Comparison of ENCODE assay signal across 1 cellular context in the genomic region with DNA sequence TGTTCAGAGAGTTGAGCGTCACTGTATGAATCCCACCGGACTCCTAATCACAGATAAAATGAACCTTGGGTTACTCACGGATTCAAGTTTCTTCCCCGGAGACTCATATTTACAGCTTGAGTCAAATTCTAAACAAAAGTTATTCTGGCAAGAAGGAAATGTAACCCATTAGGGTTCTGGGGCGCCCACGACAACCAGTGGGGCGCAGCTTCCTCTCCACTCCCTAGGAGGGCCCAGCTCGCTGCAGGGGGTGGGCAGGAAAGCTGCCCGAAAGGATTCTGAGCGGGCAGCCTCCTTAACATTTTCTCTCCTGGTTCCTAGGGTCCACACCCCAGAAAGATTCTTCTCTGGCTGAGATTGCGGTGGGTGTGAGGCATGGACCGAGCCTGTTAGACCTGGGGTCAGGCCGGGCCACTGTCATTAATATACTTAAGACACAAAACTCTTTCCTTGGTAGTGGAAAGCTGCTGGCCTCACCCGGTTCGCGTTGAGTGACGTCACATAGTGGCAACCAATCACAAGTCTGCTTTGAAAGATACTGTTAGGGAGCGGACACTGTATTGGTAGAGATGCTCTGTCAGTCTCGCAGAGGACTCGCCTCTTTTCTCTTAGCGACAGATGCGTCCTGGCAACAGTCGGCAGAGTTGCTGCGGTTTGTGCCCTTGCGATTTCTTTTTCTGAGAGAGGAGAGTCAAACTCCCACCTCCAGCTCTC.
TF ChIP-seq lines count a peak whose summit lies in the region.

No MANE protein-coding gene starts in this region.

TF ChIP-seq in GM12878, 131 proteins besides CTCF, POLR2A, EP300 and RAD21 (continued from another document):
- peak; percentile 97 for TF ChIP-seq NBN (IDR thresholded peaks at IDR 0.05)
- no peak for TF ChIP-seq KAT2A (conservative IDR thresholded peaks at IDR 0.05; ENCODE audit: control insufficient read depth, low read depth, low read length)
- TF ChIP-seq, protein P1, sequence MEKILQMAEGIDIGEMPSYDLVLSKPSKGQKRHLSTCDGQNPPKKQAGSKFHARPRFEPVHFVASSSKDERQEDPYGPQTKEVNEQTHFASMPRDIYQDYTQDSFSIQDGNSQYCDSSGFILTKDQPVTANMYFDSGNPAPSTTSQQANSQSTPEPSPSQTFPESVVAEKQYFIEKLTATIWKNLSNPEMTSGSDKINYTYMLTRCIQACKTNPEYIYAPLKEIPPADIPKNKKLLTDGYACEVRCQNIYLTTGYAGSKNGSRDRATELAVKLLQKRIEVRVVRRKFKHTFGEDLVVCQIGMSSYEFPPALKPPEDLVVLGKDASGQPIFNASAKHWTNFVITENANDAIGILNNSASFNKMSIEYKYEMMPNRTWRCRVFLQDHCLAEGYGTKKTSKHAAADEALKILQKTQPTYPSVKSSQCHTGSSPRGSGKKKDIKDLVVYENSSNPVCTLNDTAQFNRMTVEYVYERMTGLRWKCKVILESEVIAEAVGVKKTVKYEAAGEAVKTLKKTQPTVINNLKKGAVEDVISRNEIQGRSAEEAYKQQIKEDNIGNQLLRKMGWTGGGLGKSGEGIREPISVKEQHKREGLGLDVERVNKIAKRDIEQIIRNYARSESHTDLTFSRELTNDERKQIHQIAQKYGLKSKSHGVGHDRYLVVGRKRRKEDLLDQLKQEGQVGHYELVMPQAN (conservative IDR thresholded peaks at IDR 0.05): peak; percentile 26; the same call in 1 of the 2 replicates
- peak; percentile 78; the same call in 1 of the 2 replicates for TF ChIP-seq SIN3A (IDR thresholded peaks at IDR 0.05; ENCODE audit: low read depth, low read length)
- TF ChIP-seq CREM (IDR thresholded peaks at IDR 0.05; ENCODE audit: low read depth): peak; percentile 95
- TF ChIP-seq FOS (IDR thresholded peaks at IDR 0.05; ENCODE audit: borderline replicate concordance, extremely low read depth, insufficient read length): peak; percentile 84
- TF ChIP-seq, protein P2, sequence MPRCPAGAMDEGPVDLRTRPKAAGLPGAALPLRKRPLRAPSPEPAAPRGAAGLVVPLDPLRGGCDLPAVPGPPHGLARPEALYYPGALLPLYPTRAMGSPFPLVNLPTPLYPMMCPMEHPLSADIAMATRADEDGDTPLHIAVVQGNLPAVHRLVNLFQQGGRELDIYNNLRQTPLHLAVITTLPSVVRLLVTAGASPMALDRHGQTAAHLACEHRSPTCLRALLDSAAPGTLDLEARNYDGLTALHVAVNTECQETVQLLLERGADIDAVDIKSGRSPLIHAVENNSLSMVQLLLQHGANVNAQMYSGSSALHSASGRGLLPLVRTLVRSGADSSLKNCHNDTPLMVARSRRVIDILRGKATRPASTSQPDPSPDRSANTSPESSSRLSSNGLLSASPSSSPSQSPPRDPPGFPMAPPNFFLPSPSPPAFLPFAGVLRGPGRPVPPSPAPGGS (IDR thresholded peaks at IDR 0.05; ENCODE audit: borderline replicate concordance, insufficient read depth, low read depth, low read length, poor library complexity, severe bottlenecking): no peak
- 0 out of 2 replicates have a peak, but pooled peaks have one; percentile 11 for TF ChIP-seq IRF4 (IDR thresholded peaks at IDR 0.05; ENCODE audit: low read depth, low read length)
- peak; percentile 89 for TF ChIP-seq RFX5 (IDR thresholded peaks at IDR 0.05; ENCODE audit: low read depth, low read length)
- TF ChIP-seq GATAD2B (conservative IDR thresholded peaks at IDR 0.05; ENCODE audit: low read depth): no peak
- 0 out of 2 replicates have a peak, but pooled peaks have one; percentile 9 for TF ChIP-seq EED (IDR thresholded peaks at IDR 0.05; ENCODE audit: low read depth)
- TF ChIP-seq FOXM1 (IDR thresholded peaks at IDR 0.05; ENCODE audit: low read depth, low read length): no peak
- 0 out of 2 replicates have a peak, but pooled peaks have one; percentile 22 for TF ChIP-seq NR2F1 (conservative IDR thresholded peaks at IDR 0.05)
- TF ChIP-seq CBX5 (IDR thresholded peaks at IDR 0.05; ENCODE audit: low read depth): no peak
- TF ChIP-seq, protein P3, sequence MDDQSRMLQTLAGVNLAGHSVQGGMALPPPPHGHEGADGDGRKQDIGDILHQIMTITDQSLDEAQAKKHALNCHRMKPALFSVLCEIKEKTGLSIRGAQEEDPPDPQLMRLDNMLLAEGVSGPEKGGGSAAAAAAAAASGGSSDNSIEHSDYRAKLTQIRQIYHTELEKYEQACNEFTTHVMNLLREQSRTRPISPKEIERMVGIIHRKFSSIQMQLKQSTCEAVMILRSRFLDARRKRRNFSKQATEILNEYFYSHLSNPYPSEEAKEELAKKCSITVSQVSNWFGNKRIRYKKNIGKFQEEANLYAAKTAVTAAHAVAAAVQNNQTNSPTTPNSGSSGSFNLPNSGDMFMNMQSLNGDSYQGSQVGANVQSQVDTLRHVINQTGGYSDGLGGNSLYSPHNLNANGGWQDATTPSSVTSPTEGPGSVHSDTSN (IDR thresholded peaks at IDR 0.05; ENCODE audit: insufficient replicate concordance, low read depth, low read length): peak; percentile 97
- no peak for TF ChIP-seq PAX5 (IDR thresholded peaks at IDR 0.05; ENCODE audit: borderline replicate concordance, low read depth, low read length)
- peak; percentile 86 for TF ChIP-seq RUNX3 (IDR thresholded peaks at IDR 0.05; ENCODE audit: low read length)
- TF ChIP-seq CBFB (IDR thresholded peaks at IDR 0.05; ENCODE audit: low read depth): peak; percentile 80; the same call in 1 of the 2 replicates
- TF ChIP-seq IKZF1 (conservative IDR thresholded peaks at IDR 0.05): 0 out of 2 replicates have a peak, but pooled peaks have one; percentile 19
- TF ChIP-seq SUZ12 (IDR thresholded peaks at IDR 0.05; ENCODE audit: unreplicated experiment): no peak
- peak; percentile 94 for TF ChIP-seq CREB1 (IDR thresholded peaks at IDR 0.05; ENCODE audit: low read depth)
- no peak for TF ChIP-seq SREBF1 (IDR thresholded peaks at IDR 0.05; ENCODE audit: low read length)
- TF ChIP-seq, protein P4, sequence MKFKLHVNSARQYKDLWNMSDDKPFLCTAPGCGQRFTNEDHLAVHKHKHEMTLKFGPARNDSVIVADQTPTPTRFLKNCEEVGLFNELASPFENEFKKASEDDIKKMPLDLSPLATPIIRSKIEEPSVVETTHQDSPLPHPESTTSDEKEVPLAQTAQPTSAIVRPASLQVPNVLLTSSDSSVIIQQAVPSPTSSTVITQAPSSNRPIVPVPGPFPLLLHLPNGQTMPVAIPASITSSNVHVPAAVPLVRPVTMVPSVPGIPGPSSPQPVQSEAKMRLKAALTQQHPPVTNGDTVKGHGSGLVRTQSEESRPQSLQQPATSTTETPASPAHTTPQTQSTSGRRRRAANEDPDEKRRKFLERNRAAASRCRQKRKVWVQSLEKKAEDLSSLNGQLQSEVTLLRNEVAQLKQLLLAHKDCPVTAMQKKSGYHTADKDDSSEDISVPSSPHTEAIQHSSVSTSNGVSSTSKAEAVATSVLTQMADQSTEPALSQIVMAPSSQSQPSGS (IDR thresholded peaks at IDR 0.05; ENCODE audit: low read length): no peak; the same call in 1 of the 2 replicates
- TF ChIP-seq BMI1 (IDR thresholded peaks at IDR 0.05; ENCODE audit: borderline replicate concordance): peak; percentile 76; the same call in 1 of the 2 replicates
- TF ChIP-seq SP1 (IDR thresholded peaks at IDR 0.05; ENCODE audit: low read depth, low read length): peak; percentile 98
- TF ChIP-seq ATF7 (IDR thresholded peaks at IDR 0.05; ENCODE audit: low read depth): peak; percentile 98
- TF ChIP-seq MXI1 (IDR thresholded peaks at IDR 0.05; ENCODE audit: low read depth, low read length): peak; percentile 82
- TF ChIP-seq, protein P5, sequence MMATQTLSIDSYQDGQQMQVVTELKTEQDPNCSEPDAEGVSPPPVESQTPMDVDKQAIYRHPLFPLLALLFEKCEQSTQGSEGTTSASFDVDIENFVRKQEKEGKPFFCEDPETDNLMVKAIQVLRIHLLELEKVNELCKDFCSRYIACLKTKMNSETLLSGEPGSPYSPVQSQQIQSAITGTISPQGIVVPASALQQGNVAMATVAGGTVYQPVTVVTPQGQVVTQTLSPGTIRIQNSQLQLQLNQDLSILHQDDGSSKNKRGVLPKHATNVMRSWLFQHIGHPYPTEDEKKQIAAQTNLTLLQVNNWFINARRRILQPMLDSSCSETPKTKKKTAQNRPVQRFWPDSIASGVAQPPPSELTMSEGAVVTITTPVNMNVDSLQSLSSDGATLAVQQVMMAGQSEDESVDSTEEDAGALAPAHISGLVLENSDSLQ (IDR thresholded peaks at IDR 0.05): peak; percentile 99
- no peak for TF ChIP-seq SUPT20H (IDR thresholded peaks at IDR 0.05; ENCODE audit: borderline replicate concordance, control insufficient read depth, low read depth, low read length)
- TF ChIP-seq, protein P6, sequence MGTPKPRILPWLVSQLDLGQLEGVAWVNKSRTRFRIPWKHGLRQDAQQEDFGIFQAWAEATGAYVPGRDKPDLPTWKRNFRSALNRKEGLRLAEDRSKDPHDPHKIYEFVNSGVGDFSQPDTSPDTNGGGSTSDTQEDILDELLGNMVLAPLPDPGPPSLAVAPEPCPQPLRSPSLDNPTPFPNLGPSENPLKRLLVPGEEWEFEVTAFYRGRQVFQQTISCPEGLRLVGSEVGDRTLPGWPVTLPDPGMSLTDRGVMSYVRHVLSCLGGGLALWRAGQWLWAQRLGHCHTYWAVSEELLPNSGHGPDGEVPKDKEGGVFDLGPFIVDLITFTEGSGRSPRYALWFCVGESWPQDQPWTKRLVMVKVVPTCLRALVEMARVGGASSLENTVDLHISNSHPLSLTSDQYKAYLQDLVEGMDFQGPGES (IDR thresholded peaks at IDR 0.05): peak; percentile 64; the same call in 1 of the 2 replicates
- peak; percentile 88 for TF ChIP-seq DPF2 (IDR thresholded peaks at IDR 0.05)
- TF ChIP-seq POLR2AphosphoS5 (IDR thresholded peaks at IDR 0.05; ENCODE audit: low read length): no peak
